ENCODE assay signal across 18 cellular contexts in genomic region chr11:118215765-118216164, GRCh38. TPM values are rescaled to one million over a fixed set of nuclear protein-coding genes. Genes with fewer than 3 reads are reported as not detected.
DNase-seq lines count a peak whose midpoint lies in the region; ATAC-seq and TF ChIP-seq lines count a peak whose summit lies in the region.
"Had no signal": no experiment of that assay in that cellular context is flagged by ENCODE, and none has a peak within 500 bp of the region (broad histone marks: within the 10 kb centered on the region; RNA-seq: fewer than 3 reads in every experiment).

No MANE protein-coding gene starts in this region.

- ATAC-seq in upper lobe of right lung = no peak
- no peak for ATAC-seq in HG03565 (IDR thresholded peaks at IDR 0.05; ENCODE audit: unreplicated experiment)

- H3K36me3 Mint-ChIP-seq in activated naive CD4-positive, alpha-beta T cell treated with anti-CD3 and anti-CD28 coated beads, Interleukin-2, amount 50 U/mL, for 24 hours = peaks cover 33% of the 10 kb centered on the region
- H3K36me3 Mint-ChIP-seq in neural progenitor cell = no peaks in the 10 kb centered on the region

- peak overlapping the region; percentile 99 for H3K27ac Mint-ChIP-seq in activated naive CD4-positive, alpha-beta T cell treated with anti-CD3 and anti-CD28 coated beads, Interleukin-2, amount 50 U/mL, for 24 hours
- no peak overlapping the region for H3K27ac Mint-ChIP-seq in neural progenitor cell
- H3K27ac Mint-ChIP-seq: activated B cell treated with CpG ODN at 0.5 μM for 24 hours, HFFc6 had no signal

- H3K4me3 Mint-ChIP-seq in activated naive CD4-positive, alpha-beta T cell treated with anti-CD3 and anti-CD28 coated beads, Interleukin-2, amount 50 U/mL, for 24 hours = peak overlapping the region; percentile 86
- H3K4me3 Mint-ChIP-seq in neural progenitor cell = no peak overlapping the region
- H3K4me3 Mint-ChIP-seq: activated B cell treated with CpG ODN at 0.5 μM for 24 hours, HFFc6 had no signal

- H3K4me1 Mint-ChIP-seq in activated naive CD4-positive, alpha-beta T cell treated with anti-CD3 and anti-CD28 coated beads, Interleukin-2, amount 50 U/mL, for 24 hours = peaks cover 90% of the 10 kb centered on the region
- H3K4me1 Mint-ChIP-seq in neural progenitor cell = peaks cover 21% of the 10 kb centered on the region

- no peaks in the 10 kb centered on the region for H3K79me2 ChIP-seq in neural progenitor cell (ENCODE audit: low read depth)

- H3K4me1 ChIP-seq in Peyer's patch (peaks cover 0 to 16% (median 4%) of the 10 kb centered on the region in 4 donors), upper lobe of right lung (peaks cover 45% of the 10 kb centered on the region), neural progenitor cell (peaks cover 35% of the 10 kb centered on the region)
- peaks cover 56% of the 10 kb centered on the region for H3K4me1 ChIP-seq in effector memory CD4-positive, alpha-beta T cell (ENCODE audit: control insufficient read depth, insufficient read depth, low read length, poor library complexity, severe bottlenecking)

- H4K20me1 ChIP-seq in neural progenitor cell (ENCODE audit: low read depth) = no peaks in the 10 kb centered on the region

- DNase-seq in activated naive CD4-positive, alpha-beta T cell (lab: John Stamatoyannopoulos, UW) = no peak
- DNase-seq in Peyer's patch (no peak), upper lobe of right lung (no peak), neural progenitor cell (ENCODE audit: low spot score) (no peak)
- DNase-seq in effector memory CD4-positive, alpha-beta T cell = no peak
- DNase-seq in NK-92 treated with Interleukin-12 subunit alpha and Interleukin-12 subunit beta, amount 100 ng/mL, for 24 hours (lab: John Stamatoyannopoulos, UW) = no peak
- DNase-seq: activated B cell treated with CpG ODN at 0.5 μM for 24 hours, anterior cingulate cortex, HFFc6, hypothalamus, mesendoderm, NCI-H1105 treated with DMSO at 0.1 percent for 48 hours, NCI-H2171 treated with DMSO at 0.1 percent for 48 hours had no signal

- H3K9me3 ChIP-seq in Peyer's patch = no peaks in the 10 kb centered on the region
- H3K9me3 ChIP-seq in effector memory CD4-positive, alpha-beta T cell (ENCODE audit: control insufficient read depth, low read length) = no peaks in the 10 kb centered on the region
- no peaks in the 10 kb centered on the region for H3K9me3 ChIP-seq in upper lobe of right lung
- no peaks in the 10 kb centered on the region for H3K9me3 ChIP-seq in neural progenitor cell (ENCODE audit: low read depth)

- intact Hi-C loops in upper lobe of right lung (cut with DNase I) = no loop called here

- no peak for TF ChIP-seq POLR2A in Peyer's patch (IDR thresholded peaks at IDR 0.05)

- TF ChIP-seq CTCF in Peyer's patch (IDR thresholded peaks at IDR 0.05) (no peak), upper lobe of right lung (IDR thresholded peaks at IDR 0.05) (no peak), neural progenitor cell (IDR thresholded peaks at IDR 0.05) (no peak)

- no peak overlapping the region for H3K9ac ChIP-seq in neural progenitor cell

- no peak overlapping the region for H2AFZ ChIP-seq in neural progenitor cell (replicated peaks)

- no peaks in the 10 kb centered on the region for H3K36me3 ChIP-seq in Peyer's patch
- peaks cover 18% of the 10 kb centered on the region for H3K36me3 ChIP-seq in effector memory CD4-positive, alpha-beta T cell (ENCODE audit: control insufficient read depth, insufficient read depth, low read length)
- no peaks in the 10 kb centered on the region for H3K36me3 ChIP-seq in upper lobe of right lung
- H3K36me3 ChIP-seq in neural progenitor cell = no peaks in the 10 kb centered on the region

- H3K27ac ChIP-seq in Peyer's patch (peak overlapping the region in 3 of 4 donors; percentile 3 to 73 (median 28)), upper lobe of right lung (peak overlapping the region; percentile 42), neural progenitor cell (no peak overlapping the region)
- peak overlapping the region; percentile 59 for H3K27ac ChIP-seq in effector memory CD4-positive, alpha-beta T cell (ENCODE audit: insufficient read depth, low read length, poor library complexity, severe bottlenecking)

- H3K4me2 ChIP-seq in neural progenitor cell = no peak overlapping the region

- H3K27me3 ChIP-seq in Peyer's patch (no peaks in the 10 kb centered on the region), upper lobe of right lung (no peaks in the 10 kb centered on the region), neural progenitor cell (no peaks in the 10 kb centered on the region)
- no peaks in the 10 kb centered on the region for H3K27me3 ChIP-seq in effector memory CD4-positive, alpha-beta T cell (replicated peaks; ENCODE audit: control insufficient read depth, insufficient read depth, low read length, poor library complexity, severe bottlenecking)

- peaks cover 30% of the 10 kb centered on the region for H3F3A ChIP-seq in neural progenitor cell (ENCODE audit: low read depth)

- H3K9me3 Mint-ChIP-seq in activated naive CD4-positive, alpha-beta T cell treated with anti-CD3 and anti-CD28 coated beads, Interleukin-2, amount 50 U/mL, for 24 hours = no peaks in the 10 kb centered on the region
- no peaks in the 10 kb centered on the region for H3K9me3 Mint-ChIP-seq in neural progenitor cell
- H3K9me3 Mint-ChIP-seq: activated B cell treated with CpG ODN at 0.5 μM for 24 hours, HFFc6 had no signal

- H3K4me3 ChIP-seq in Peyer's patch = no peak overlapping the region
- peak overlapping the region; percentile 6 for H3K4me3 ChIP-seq in effector memory CD4-positive, alpha-beta T cell (ENCODE audit: insufficient read depth, low read depth, low read length, poor library complexity, severe bottlenecking)
- peak overlapping the region; percentile 14 for H3K4me3 ChIP-seq in upper lobe of right lung
- H3K4me3 ChIP-seq in neural progenitor cell = no peak overlapping the region

- H3K27me3 Mint-ChIP-seq in activated naive CD4-positive, alpha-beta T cell treated with anti-CD3 and anti-CD28 coated beads, Interleukin-2, amount 50 U/mL, for 24 hours = no peaks in the 10 kb centered on the region
- peaks cover 5% of the 10 kb centered on the region for H3K27me3 Mint-ChIP-seq in neural progenitor cell (ENCODE audit: insufficient read depth, low read depth)

RNA-seq across cellular contexts. Expression of gene JAML, which starts 9.0 kb away (rescaled TPM):
- total RNA-seq in Peyer's patch = 10 to 100 TPM in 3 of 4 donors, 1 to 10 TPM in 1; 7.5 to 83.3 (median 14.4) TPM
- 87.9 TPM for total RNA-seq in upper lobe of right lung
- total RNA-seq in neural progenitor cell (ENCODE audit: low replicate concordance) = 0.09 TPM in 1 of 2 replicates, not detected in the other
- total RNA-seq: G401, HFFc6, LHCN-M2, RPMI7951 had no signal

RNA-seq across cellular contexts. Expression of gene MPZL3, which starts 36.4 kb away (rescaled TPM):
- total RNA-seq in Peyer's patch (10 to 100 TPM in 1 of 4 donors, 1 to 10 TPM in 2, under 1 TPM in 1; 0.83 to 15.4 (median 7.8) TPM), upper lobe of right lung (11.8 TPM), neural progenitor cell (ENCODE audit: low replicate concordance) (1.1 and 5.7 TPM in 2 replicates)
- total RNA-seq: G401, LHCN-M2 had no signal

RNA-seq across cellular contexts. Expression of gene SCN2B, which starts 39.3 kb away (rescaled TPM):
- total RNA-seq in Peyer's patch (under 1 TPM in 2 of 4 donors, not detected in 2; 0.13 to 0.38 TPM), upper lobe of right lung (2.5 TPM), neural progenitor cell (ENCODE audit: low replicate concordance) (0.15 and 0.37 TPM in 2 replicates)
- total RNA-seq: activated B cell treated with CpG ODN at 0.5 μM for 24 hours, HFFc6, LHCN-M2, RPMI7951 had no signal

RNA-seq across cellular contexts. Expression of gene MPZL2, which starts 48.3 kb away (rescaled TPM):
- total RNA-seq in Peyer's patch (10 to 100 TPM; 21.0 to 32.4 (median 22.3) TPM), upper lobe of right lung (119 TPM), neural progenitor cell (ENCODE audit: low replicate concordance) (1.9 and 2.3 TPM in 2 replicates)
- total RNA-seq: activated B cell treated with CpG ODN at 0.5 μM for 24 hours, G401, HFFc6, LHCN-M2 had no signal

Comparison
In these comparisons a context has a peak if more than half of its experiments do, and no peak if none do; other contexts are left out.
1. H3K4me3 ChIP-seq: peak in effector memory CD4-positive, alpha-beta T cell (single experiment) and upper lobe of right lung (single experiment); none in Peyer's patch (0 of 4) and neural progenitor cell (single experiment).